In the genomic region with DNA sequence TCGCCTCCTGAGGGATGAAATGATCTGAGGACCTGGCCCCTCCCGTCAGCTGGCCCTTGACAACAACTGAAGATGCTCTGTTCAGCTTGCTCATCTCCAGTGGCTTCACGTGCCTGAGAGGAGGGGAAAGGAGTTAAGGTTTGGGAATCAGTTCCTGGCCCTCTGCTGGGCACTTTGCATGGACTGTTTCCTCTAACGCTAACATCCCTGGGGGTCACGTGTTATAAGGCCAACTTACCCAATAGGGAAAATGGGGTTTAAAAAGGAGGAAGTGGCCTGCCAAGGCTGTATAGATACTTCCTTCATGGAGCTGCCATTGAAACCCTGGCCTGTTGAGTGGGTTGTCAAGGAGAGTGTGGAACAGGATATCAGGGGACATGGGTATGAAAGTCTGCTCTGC, we compare ENCODE assay signal across 19 cellular contexts.
"Had no signal": no experiment of that assay in that cellular context is flagged by ENCODE, and none has a peak within 500 bp of the region (broad histone marks: within the 10 kb centered on the region; RNA-seq: fewer than 3 reads in every experiment).

No MANE protein-coding gene starts in this region.

- H3K36me3 ChIP-seq: left ventricle myocardium inferior, lower lobe of right lung, neural progenitor cell, ovary, right atrium auricular region, stomach, thoracic aorta, transverse colon had no signal

- ATAC-seq: foreskin keratinocyte; left cardiac atrium; lower lobe of right lung; natural killer cell treated with Interleukin-12 subunit alpha and Interleukin-12 subunit beta and Interleukin-15 and Interleukin-18, amount 100 ng/mL, for 72 hours had no signal

- H3K4me3 ChIP-seq: left ventricle myocardium inferior, lower lobe of right lung, neural progenitor cell, ovary, right atrium auricular region, stomach, thoracic aorta, transverse colon had no signal

- H3K9me3 ChIP-seq: left ventricle myocardium inferior, lower lobe of right lung, ovary, right atrium auricular region, stomach, thoracic aorta, transverse colon had no signal

- H3K4me1 ChIP-seq: foreskin keratinocyte, left ventricle myocardium inferior, lower lobe of right lung, neural progenitor cell, right atrium auricular region, stomach, transverse colon had no signal

- H3K27me3 ChIP-seq: foreskin keratinocyte, neural progenitor cell, ovary, right atrium auricular region, transverse colon had no signal

- DNase-seq: effector memory CD4-positive, alpha-beta T cell; foreskin keratinocyte; kidney; left cardiac atrium; left ventricle myocardium inferior; lower lobe of right lung; midbrain; nucleus accumbens; ovary; small intestine; stimulated activated CD4-positive, alpha-beta T cell treated with anti-CD3 and anti-CD28 coated beads, Interleukin-12 subunit alpha, Interleukin-12 subunit beta, amount 100 ng/mL, for 4 hours; stimulated activated naive CD4-positive, alpha-beta T cell; stomach; substantia nigra; transverse colon had no signal

- H3K27ac ChIP-seq: foreskin keratinocyte, left ventricle myocardium inferior, lower lobe of right lung, neural progenitor cell, ovary, right atrium auricular region, stomach, thoracic aorta, transverse colon had no signal
